Comparison of ENCODE assay signal across 1 cellular context in genomic region chr19:34772697-34773554, GRCh38.
TF ChIP-seq lines count a peak whose summit lies in the region.

ZNF599 (minus strand) TSS chr19:34773215; CDS start chr19:34772841, 374 bp downstream.

TF ChIP-seq in HEK293, 187 proteins besides CTCF, POLR2A, EP300 and RAD21 (continued from another document):
- TF ChIP-seq ZBTB10 (tag by site-specific recombination; IDR thresholded peaks at IDR 0.05) (no peak), YY2 (tag by site-specific recombination; IDR thresholded peaks at IDR 0.05) (peak; percentile 84), INSM2 (tag by site-specific recombination; IDR thresholded peaks at IDR 0.05) (no peak), PRDM6 (tag by site-specific recombination; IDR thresholded peaks at IDR 0.05) (no peak), ZNF16 (tag by site-specific recombination; IDR thresholded peaks at IDR 0.05; ENCODE audit: low read depth) (no peak), SP2 (tag by site-specific recombination; IDR thresholded peaks at IDR 0.05) (peak; percentile 99), AEBP2 (tag by site-specific recombination; IDR thresholded peaks at IDR 0.05; ENCODE audit: borderline replicate concordance) (no peak), ZBTB1 (tag by site-specific recombination; IDR thresholded peaks at IDR 0.05) (0 out of 2 replicates have a peak, but pooled peaks have one; percentile 18), ZNF350 (tag by site-specific recombination; IDR thresholded peaks at IDR 0.05) (0 out of 2 replicates have a peak, but pooled peaks have one; percentile 53), ZBTB8A (tag by site-specific recombination; IDR thresholded peaks at IDR 0.05) (peak; percentile 72), ZFP69B (tag by site-specific recombination; IDR thresholded peaks at IDR 0.05) (no peak; the same call in 1 of the 2 replicates), ZNF585B (tag by site-specific recombination; IDR thresholded peaks at IDR 0.05) (no peak; the same call in 1 of the 2 replicates), ZNF660 (tag by site-specific recombination; IDR thresholded peaks at IDR 0.05) (no peak; the same call in 1 of the 2 replicates), ZNF274 (IDR thresholded peaks at IDR 0.05; ENCODE audit: low read length) (no peak), ZNF274 (tag by site-specific recombination; IDR thresholded peaks at IDR 0.05; ENCODE audit: borderline replicate concordance) (no peak), GLIS2 (tag by site-specific recombination; IDR thresholded peaks at IDR 0.05) (no peak), HOXA7 (CRISPR knock-in tag; IDR thresholded peaks at IDR 0.05; ENCODE audit: borderline replicate concordance) (no peak), ZNF529 (tag by site-specific recombination; IDR thresholded peaks at IDR 0.05; ENCODE audit: insufficient replicate concordance) (no peak), ZNF10 (tag by site-specific recombination; IDR thresholded peaks at IDR 0.05) (no peak), ZNF843 (tag by site-specific recombination; IDR thresholded peaks at IDR 0.05) (no peak), ZNF157 (tag by site-specific recombination; IDR thresholded peaks at IDR 0.05) (no peak), ZNF624 (tag by site-specific recombination; IDR thresholded peaks at IDR 0.05) (no peak), ZNF518A (tag by site-specific recombination; conservative IDR thresholded peaks at IDR 0.05; ENCODE audit: low read depth) (peak; percentile 100), ZBTB17 (tag by site-specific recombination; IDR thresholded peaks at IDR 0.05) (peak; percentile 78), ZNF404 (tag by site-specific recombination; IDR thresholded peaks at IDR 0.05) (no peak), ZNF623 (tag by site-specific recombination; IDR thresholded peaks at IDR 0.05) (no peak), ZNF132 (tag by site-specific recombination; IDR thresholded peaks at IDR 0.05; ENCODE audit: borderline replicate concordance) (no peak), ZSCAN23 (tag by site-specific recombination; IDR thresholded peaks at IDR 0.05) (0 out of 2 replicates have a peak, but pooled peaks have one; percentile 26), ZNF544 (tag by site-specific recombination; IDR thresholded peaks at IDR 0.05) (no peak), ZFP41 (tag by site-specific recombination; IDR thresholded peaks at IDR 0.05; ENCODE audit: borderline replicate concordance) (no peak), ZNF600 (tag by site-specific recombination; IDR thresholded peaks at IDR 0.05) (peak; percentile 48; the same call in 1 of the 2 replicates), ZNF148 (tag by site-specific recombination; IDR thresholded peaks at IDR 0.05; ENCODE audit: borderline replicate concordance) (no peak), ZNF341 (tag by site-specific recombination; IDR thresholded peaks at IDR 0.05; ENCODE audit: low read depth) (peak; percentile 88), ZNF155 (tag by site-specific recombination; IDR thresholded peaks at IDR 0.05) (no peak), ZNF354C (tag by site-specific recombination; IDR thresholded peaks at IDR 0.05; ENCODE audit: borderline replicate concordance, low read depth) (no peak), ZNF423 (tag by site-specific recombination; IDR thresholded peaks at IDR 0.05) (no peak), ATF2 (tag by site-specific recombination; IDR thresholded peaks at IDR 0.05; ENCODE audit: low read depth) (no peak), ZNF121 (tag by site-specific recombination; IDR thresholded peaks at IDR 0.05) (no peak), PRDM1 (tag by site-specific recombination; IDR thresholded peaks at IDR 0.05) (no peak), ZXDB (tag by site-specific recombination; IDR thresholded peaks at IDR 0.05) (peak; percentile 98)
